10 cellular contexts compared by ENCODE assay signal in genomic region chr3:42526616-42527367, GRCh38. TPM values are rescaled to one million over a fixed set of nuclear protein-coding genes. Genes with fewer than 3 reads are reported as not detected.
DNase-seq lines count a peak whose midpoint lies in the region; ATAC-seq and TF ChIP-seq lines count a peak whose summit lies in the region.
"Had no signal": no experiment of that assay in that cellular context is flagged by ENCODE, and none has a peak within 500 bp of the region (broad histone marks: within the 10 kb centered on the region; RNA-seq: fewer than 3 reads in every experiment).

No MANE protein-coding gene starts in this region.

- H3K4me3 ChIP-seq in mesendoderm (ENCODE audit: low read length), result no peak overlapping the region
- H3K4me3 ChIP-seq: prostate gland had no signal

- no peak overlapping the region for H2AK5ac ChIP-seq in mesendoderm (ENCODE audit: low read length)

- no peak overlapping the region for H3K18ac ChIP-seq in mesendoderm (ENCODE audit: low read length)

- no CpG with 5 or more reads among the region's 15 CpGs for WGBS in mesendoderm (ENCODE audit: extremely low coverage, insufficient coverage, low lambda C conversion rate)

- H3K4me2 ChIP-seq in mesendoderm (ENCODE audit: low read length), result no peak overlapping the region

- H4K8ac ChIP-seq in mesendoderm (ENCODE audit: low read depth, low read length), result no peak overlapping the region

- H4K5ac ChIP-seq in mesendoderm (ENCODE audit: low read length), result no peak overlapping the region

- H2BK120ac ChIP-seq in mesendoderm (ENCODE audit: low read depth, low read length), result no peak overlapping the region

- peak; percentile 51 for TF ChIP-seq CTCF in GM12873 (IDR thresholded peaks at IDR 0.05; ENCODE audit: insufficient read depth, low read depth, low read length, missing control alignments)

- no peaks in the 10 kb centered on the region for H3K79me2 ChIP-seq in mesendoderm (ENCODE audit: control insufficient read depth, insufficient read depth, low read length)

- no peaks in the 10 kb centered on the region for H3K27me3 ChIP-seq in mesendoderm (ENCODE audit: insufficient read depth, low read length, poor library complexity)

- H3K27ac ChIP-seq in mesendoderm (ENCODE audit: low read depth, low read length), result no peak overlapping the region
- H3K27ac ChIP-seq: prostate gland had no signal

- no peaks in the 10 kb centered on the region for H3K79me1 ChIP-seq in mesendoderm (ENCODE audit: low read length)

- H3K9ac ChIP-seq in mesendoderm (ENCODE audit: low read length), result no peak overlapping the region

- no peak overlapping the region for H3K4ac ChIP-seq in mesendoderm (ENCODE audit: low read depth, low read length)

- H2BK15ac ChIP-seq in mesendoderm (replicated peaks; ENCODE audit: low read depth), result no peak overlapping the region

- no peaks in the 10 kb centered on the region for H3K4me1 ChIP-seq in mesendoderm (ENCODE audit: control insufficient read depth, low read depth, low read length)
- H3K4me1 ChIP-seq: prostate gland had no signal

- H3K23ac ChIP-seq in mesendoderm (ENCODE audit: low read length), result no peak overlapping the region

- ATAC-seq in HG02759 (IDR thresholded peaks at IDR 0.05; ENCODE audit: unreplicated experiment) (no peak), GM21619 (IDR thresholded peaks at IDR 0.05; ENCODE audit: unreplicated experiment) (no peak)

- no peak overlapping the region for H2BK5ac ChIP-seq in mesendoderm (ENCODE audit: low read length)

- peak in 3 of 5 experiments; percentile 26 to 45 (median 36) for DNase-seq in T-helper 2 cell
- DNase-seq in activated naive CD4-positive, alpha-beta T cell treated with anti-CD3 and anti-CD28 coated beads, Interleukin-2, amount 50 U/mL, for 16 hours, result peak; percentile 61
- DNase-seq in stimulated activated CD4-positive, alpha-beta T cell treated with anti-CD3 and anti-CD28 coated beads, Interleukin-1b, Interleukin-23, amount 100 ng/mL, for 4 hours (ENCODE audit: low read depth in 2 of 2), result peak; percentile 28 to 31
- no peak for DNase-seq in NCI-H524 treated with DMSO at 0.1 percent for 48 hours (lab: John Stamatoyannopoulos, UW)
- no peak for DNase-seq in mesendoderm
- DNase-seq: NCI-H774 had no signal

- H3K56ac ChIP-seq in mesendoderm (ENCODE audit: low read length), result no peak overlapping the region

- no peaks in the 10 kb centered on the region for H3K36me3 ChIP-seq in mesendoderm (ENCODE audit: control insufficient read depth, insufficient read depth, low read length)
- H3K36me3 ChIP-seq: prostate gland had no signal

RNA-seq across cellular contexts. Expression of gene VIPR1, which starts 24.3 kb away (rescaled TPM):
- 2.8 TPM for polyA plus RNA-seq in mesendoderm (2013, experiment 1 of 2)
- polyA plus RNA-seq in mesendoderm (2013, experiment 2 of 2), result 2.9 TPM

RNA-seq across cellular contexts. Expression of gene SEC22C, which starts 55.0 kb away (rescaled TPM):
- polyA plus RNA-seq in mesendoderm (2013, experiment 1 of 2), result 23.5 TPM
- polyA plus RNA-seq in mesendoderm (2013, experiment 2 of 2), result 24.1 TPM

Comparison
In these comparisons a context has a peak if more than half of its experiments do, and no peak if none do; other contexts are left out.
1. DNase-seq: peak in T-helper 2 cell (3 of 5), activated naive CD4-positive, alpha-beta T cell treated with anti-CD3 and anti-CD28 coated beads, Interleukin-2, amount 50 U/mL, for 16 hours (single experiment) and stimulated activated CD4-positive, alpha-beta T cell treated with anti-CD3 and anti-CD28 coated beads, Interleukin-1b, Interleukin-23, amount 100 ng/mL, for 4 hours (2 of 2); none in NCI-H524 treated with DMSO at 0.1 percent for 48 hours (single experiment) and mesendoderm (single experiment).